ENCODE assay signal across 10 cellular contexts in genomic region chr2:74850816-74851566, GRCh38. TPM values are rescaled to one million over a fixed set of nuclear protein-coding genes. Genes with fewer than 3 reads are reported as not detected.
A peak's percentile ranks its signal among the peaks of the same experiment; 100 is the strongest.
DNase-seq lines count a peak whose midpoint lies in the region; ATAC-seq, FAIRE-seq and TF ChIP-seq lines count a peak whose summit lies in the region.
"Had no signal": no experiment of that assay in that cellular context is flagged by ENCODE, and none has a peak within 500 bp of the region (broad histone marks: within the 10 kb centered on the region; RNA-seq: fewer than 3 reads in every experiment).

No MANE protein-coding gene starts in this region.

- no peaks in the 10 kb centered on the region for H3K27me3 ChIP-seq in CD4-positive, alpha-beta T cell (ENCODE audit: control insufficient read depth, insufficient read depth, low read length)
- H3K27me3 ChIP-seq: vagina had no signal

- H3K27ac ChIP-seq in CD4-positive, alpha-beta T cell (ENCODE audit: low read depth, low read length), result no peak overlapping the region
- H3K27ac ChIP-seq: vagina had no signal

- no peaks in the 10 kb centered on the region for H3K27me3 Mint-ChIP-seq in CD4-positive, alpha-beta T cell
- H3K27me3 Mint-ChIP-seq in central memory CD8-positive, alpha-beta T cell, result no peaks in the 10 kb centered on the region
- H3K27me3 Mint-ChIP-seq in neural crest cell (ENCODE audit: low read depth), result no peaks in the 10 kb centered on the region

- no peak for TF ChIP-seq CTCF in CD4-positive, alpha-beta T cell (IDR thresholded peaks at IDR 0.05)
- no peak for TF ChIP-seq CTCF in neural crest cell (conservative IDR thresholded peaks at IDR 0.05)

- H3K36me3 Mint-ChIP-seq in CD4-positive, alpha-beta T cell (ENCODE audit: low read depth), result peaks cover 18% of the 10 kb centered on the region
- H3K36me3 Mint-ChIP-seq in central memory CD8-positive, alpha-beta T cell (ENCODE audit: insufficient read depth), result no peaks in the 10 kb centered on the region
- H3K36me3 Mint-ChIP-seq in neural crest cell (ENCODE audit: low read depth), result peaks cover 4% of the 10 kb centered on the region

- POLR2A ChIA-PET in CD4-positive, alpha-beta T cell (lab: Charles Lee), result interaction anchor here (1.9 to 2.9 kb wide), 2 partner anchors 14 to 22 kb away, joined by 8 to 169 read pairs; partner anchors contain the start of gene HK2

- peak; percentile 69 for FAIRE-seq in HTR-8/SVneo (lab: Jason Lieb, UNC)

- peak overlapping the region; percentile 16 for H3K4me3 Mint-ChIP-seq in CD4-positive, alpha-beta T cell
- H3K4me3 Mint-ChIP-seq in central memory CD8-positive, alpha-beta T cell, result no peak overlapping the region
- no peak overlapping the region for H3K4me3 Mint-ChIP-seq in neural crest cell

- CTCF ChIA-PET in CD4-positive, alpha-beta T cell (lab: Charles Lee), result interaction anchor here (2.3 to 4.9 kb wide), 3 partner anchors 11 to 25 kb away, joined by 7 to 35 read pairs (median 14); no protein-coding TSS in a partner anchor

- H3K9me3 ChIP-seq in CD4-positive, alpha-beta T cell (ENCODE audit: control insufficient read depth, low read length), result no peaks in the 10 kb centered on the region
- H3K9me3 ChIP-seq: vagina had no signal

- no peak for DNase-seq in CD4-positive, alpha-beta T cell
- DNase-seq in HTR-8/SVneo (ENCODE audit: insufficient read length, low spot score) (peak; percentile 51), neural crest cell (ENCODE audit: low read depth, low spot score) (no peak), NCI-H2227 (lab: John Stamatoyannopoulos, UW; ENCODE audit: unreplicated experiment) (no peak), kidney glomerular epithelial cell (lab: John Stamatoyannopoulos, UW) (no peak), T1000 (lab: John Stamatoyannopoulos, UW) (no peak)
- DNase-seq in central memory CD8-positive, alpha-beta T cell (ENCODE audit: low spot score in 2 of 2), result no peak
- DNase-seq: nucleus accumbens had no signal

- peak overlapping the region; percentile 98 for H3K27ac Mint-ChIP-seq in CD4-positive, alpha-beta T cell
- H3K27ac Mint-ChIP-seq in central memory CD8-positive, alpha-beta T cell (ENCODE audit: low read depth), result peak overlapping the region; percentile 90
- H3K27ac Mint-ChIP-seq in neural crest cell (ENCODE audit: unreplicated experiment), result peak overlapping the region; percentile 78

- no peaks in the 10 kb centered on the region for H3K9me3 Mint-ChIP-seq in CD4-positive, alpha-beta T cell
- no peaks in the 10 kb centered on the region for H3K9me3 Mint-ChIP-seq in central memory CD8-positive, alpha-beta T cell
- no peaks in the 10 kb centered on the region for H3K9me3 Mint-ChIP-seq in neural crest cell

- ATAC-seq in CD4-positive, alpha-beta T cell (ENCODE audit: poor library complexity), result no peak
- no peak for ATAC-seq in central memory CD8-positive, alpha-beta T cell (replicated peaks; ENCODE audit: extremely low read depth, poor library complexity, severe bottlenecking)
- ATAC-seq in GM21390 (IDR thresholded peaks at IDR 0.05; ENCODE audit: unreplicated experiment), result no peak

- peaks cover 72% of the 10 kb centered on the region for H3K4me1 Mint-ChIP-seq in CD4-positive, alpha-beta T cell (ENCODE audit: low read depth)
- peaks cover 26% of the 10 kb centered on the region for H3K4me1 Mint-ChIP-seq in central memory CD8-positive, alpha-beta T cell
- peaks cover 40% of the 10 kb centered on the region for H3K4me1 Mint-ChIP-seq in neural crest cell

- intact Hi-C loops in CD4-positive, alpha-beta T cell (cut with DNase I, micrococcal nuclease), result loop anchor here in 1 of 2 experiments (2.0 kb wide), 2 partner anchors 14 to 24 kb away; no protein-coding TSS in a partner anchor

RNA-seq across cellular contexts. Expression of gene HK2, which starts 17.1 kb away (rescaled TPM):
- total RNA-seq in CD4-positive, alpha-beta T cell, result 1 to 10 TPM; 7.7 to 8.9 TPM
- 40.1 and 43.3 TPM in 2 replicates for total RNA-seq in neural crest cell
